In the genomic region with DNA sequence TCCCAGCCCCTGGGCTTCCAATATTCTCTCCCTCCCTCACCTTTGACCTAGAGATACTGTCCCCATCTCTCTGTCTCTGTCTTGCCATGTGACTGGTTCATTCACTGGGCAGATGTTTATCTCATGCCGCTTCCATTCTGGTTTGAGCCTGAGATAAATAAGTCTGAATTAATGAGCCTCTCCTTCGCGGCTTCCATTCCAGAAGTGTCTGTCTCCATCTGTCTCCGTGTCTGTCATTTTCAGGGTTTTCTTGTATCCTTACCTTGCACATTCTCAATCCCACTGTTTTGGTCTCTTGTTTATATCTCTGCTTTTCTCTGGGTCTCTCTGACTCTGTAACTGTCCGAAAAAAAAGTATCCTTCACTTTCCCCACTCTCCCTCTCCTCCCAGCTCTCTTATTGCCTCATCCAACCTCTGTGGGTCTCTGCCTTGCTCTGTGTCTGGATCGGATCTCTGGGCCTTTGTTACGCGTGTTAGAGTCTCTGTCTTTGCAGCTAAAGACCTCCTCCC, we compare ENCODE assay signal across 9 cellular contexts. TPM values are rescaled to one million over a fixed set of nuclear protein-coding genes. Genes with fewer than 3 reads are reported as not detected.
DNase-seq lines count a peak whose midpoint lies in the region; ATAC-seq, FAIRE-seq and TF ChIP-seq lines count a peak whose summit lies in the region.
"Had no signal": no experiment of that assay in that cellular context is flagged by ENCODE, and none has a peak within 500 bp of the region (broad histone marks: within the 10 kb centered on the region; RNA-seq: fewer than 3 reads in every experiment).

No MANE protein-coding gene starts in this region.

- DNase-seq in AG04450 (ENCODE audit: low read depth, low spot score) (no peak), bronchial epithelial cell (ENCODE audit: low read depth) (no peak), NCI-H1930 (lab: John Stamatoyannopoulos, UW) (no peak), SHP77 treated with DMSO at 0.1 percent for 48 hours (lab: John Stamatoyannopoulos, UW) (no peak), dermis blood vessel endothelial cell (no peak)
- DNase-seq in Jurkat, Clone E6-1 (ENCODE audit: low read depth, low spot score): no peak

- no peak for TF ChIP-seq CTCF in AG04450 (IDR thresholded peaks at IDR 0.05; ENCODE audit: low read depth, low read length)
- TF ChIP-seq CTCF in bronchial epithelial cell (IDR thresholded peaks at IDR 0.05; ENCODE audit: insufficient read depth, low read length, severe bottlenecking): no peak

- peak overlapping the region; percentile 58 for H3K27ac ChIP-seq in AG04450 (ENCODE audit: low read depth, low read length)
- peak overlapping the region; percentile 56 for H3K27ac ChIP-seq in muscle layer of duodenum (ENCODE audit: low read length)

- POLR2A ChIA-PET in AG04450 (lab: Yijun Ruan, JAX): interaction anchor here (0.7 to 1.3 kb wide), 4 partner anchors 9 to 183 kb away, joined by 3 to 8 read pairs (median 5); no protein-coding TSS in a partner anchor

- FAIRE-seq in bronchial epithelial cell (lab: Jason Lieb, UNC): no peak
- FAIRE-seq: colon had no signal

- H3K4me3 ChIP-seq in AG04450 (ENCODE audit: low read depth, low read length) (peak overlapping the region; percentile 55), bronchial epithelial cell (ENCODE audit: low read depth, low read length) (peak overlapping the region; percentile 32), muscle layer of duodenum (ENCODE audit: low read depth in 1 of 2, low read length in 2 of 2) (peak overlapping the region; percentile 50)
- H3K4me3 ChIP-seq in Jurkat, Clone E6-1 (ENCODE audit: low read length): peak overlapping the region; percentile 61

- CTCF ChIA-PET in AG04450 (lab: Charles Lee): interaction anchor here (1.1 kb wide), 1 partner anchor 370 kb away, joined by 3 read pairs; a partner anchor contains a TSS

- peaks cover 8 to 34% of the 10 kb centered on the region in 2 donors for H3K4me1 ChIP-seq in muscle layer of duodenum (ENCODE audit: control insufficient read depth in 1 of 2, insufficient read depth in 2 of 2, low read length in 2 of 2)

- no peaks in the 10 kb centered on the region for H3K36me3 ChIP-seq in bronchial epithelial cell (ENCODE audit: control insufficient read depth, insufficient read depth, low read length)
- H3K36me3 ChIP-seq in muscle layer of duodenum (ENCODE audit: control insufficient read depth in 1 of 2, insufficient read depth in 2 of 2, low read length in 2 of 2): peaks cover 0 to 8% of the 10 kb centered on the region in 2 donors

- ATAC-seq in HG03439 (IDR thresholded peaks at IDR 0.05; ENCODE audit: unreplicated experiment): no peak

- H3K9me3 ChIP-seq in AG04450 (ENCODE audit: control insufficient read depth, insufficient read depth, low read length) (no peaks in the 10 kb centered on the region; the same call in 1 of the 2 replicates), muscle layer of duodenum (ENCODE audit: control insufficient read depth in 1 of 2, low read length in 2 of 2) (no peaks in the 10 kb centered on the region)

- no peaks in the 10 kb centered on the region for H3K27me3 ChIP-seq in AG04450 (ENCODE audit: control insufficient read depth, insufficient read depth, low read length)
- no peaks in the 10 kb centered on the region for H3K27me3 ChIP-seq in bronchial epithelial cell (ENCODE audit: control insufficient read depth, insufficient read depth, low read length)
- no peaks in the 10 kb centered on the region for H3K27me3 ChIP-seq in muscle layer of duodenum (ENCODE audit: low read depth, low read length)

RNA-seq across cellular contexts. Expression of a gene that starts 4.3 kb away (rescaled TPM):
- polyA plus RNA-seq in AG04450 (2011; rRNA removed): 4.6 and 6.1 TPM in 2 replicates
- polyA minus RNA-seq in AG04450 (2011; rRNA and poly(A)+ RNA removed): 6.1 and 6.6 TPM in 2 replicates
- polyA plus RNA-seq in Jurkat, Clone E6-1 (2012; ENCODE audit: insufficient read depth, insufficient read length): 21.6 TPM
- total RNA-seq in bronchial epithelial cell (3.3 and 3.4 TPM in 2 replicates), dermis blood vessel endothelial cell (8.8 and 12.6 TPM in 2 replicates)

RNA-seq across cellular contexts. Expression of a gene that starts 4.6 kb away (rescaled TPM):
- polyA plus RNA-seq in AG04450 (2011; rRNA removed): 1,020 and 1,259 TPM in 2 replicates
- polyA minus RNA-seq in AG04450 (2011; rRNA and poly(A)+ RNA removed): 587 and 645 TPM in 2 replicates
- 2,707 TPM for polyA plus RNA-seq in Jurkat, Clone E6-1 (2012; ENCODE audit: insufficient read depth, insufficient read length)
- 3,143 and 4,233 TPM in 2 replicates for total RNA-seq in bronchial epithelial cell
- 1,626 and 2,230 TPM in 2 replicates for total RNA-seq in dermis blood vessel endothelial cell

RNA-seq across cellular contexts. Expression of a gene that starts 8.7 kb away (rescaled TPM):
- polyA plus RNA-seq in AG04450 (2011; rRNA removed): not detected in 2 replicates
- polyA minus RNA-seq in AG04450 (2011; rRNA and poly(A)+ RNA removed): 0.65 TPM in 1 of 2 replicates, not detected in the other
- polyA plus RNA-seq in Jurkat, Clone E6-1 (2012; ENCODE audit: insufficient read depth, insufficient read length): not detected
- total RNA-seq in bronchial epithelial cell (21.9 and 62.3 TPM in 2 replicates), dermis blood vessel endothelial cell (0.51 TPM in 1 of 2 replicates, not detected in the other)

RNA-seq across cellular contexts. Expression of a gene that starts 13.6 kb away (rescaled TPM):
- 3.4 and 4.0 TPM in 2 replicates for polyA plus RNA-seq in AG04450 (2011; rRNA removed)
- 3.9 and 4.5 TPM in 2 replicates for polyA minus RNA-seq in AG04450 (2011; rRNA and poly(A)+ RNA removed)
- 23.6 TPM for polyA plus RNA-seq in Jurkat, Clone E6-1 (2012; ENCODE audit: insufficient read depth, insufficient read length)
- total RNA-seq in bronchial epithelial cell (6.6 and 8.7 TPM in 2 replicates), dermis blood vessel endothelial cell (1.6 and 3.1 TPM in 2 replicates)

RNA-seq across cellular contexts. Expression of a gene that starts 17.1 kb away (rescaled TPM):
- not detected in 2 replicates for polyA plus RNA-seq in AG04450 (2011; rRNA removed)
- not detected in 2 replicates for polyA minus RNA-seq in AG04450 (2011; rRNA and poly(A)+ RNA removed)
- not detected for polyA plus RNA-seq in Jurkat, Clone E6-1 (2012; ENCODE audit: insufficient read depth, insufficient read length)
- total RNA-seq in bronchial epithelial cell (under 0.01 and 0.64 TPM in 2 replicates), dermis blood vessel endothelial cell (not detected in 2 replicates)

Comparison
In these comparisons a context has a peak if more than half of its experiments do, and no peak if none do; other contexts are left out.
1. RNA of a gene that starts 8.7 kb away (total RNA-seq): 21.9 to 62.3 TPM in bronchial epithelial cell; 0.51 TPM in dermis blood vessel endothelial cell; every median in the first group is over 10 times any median in the second.
2. Peak in every context shown above with its lines, with median percentiles within 50 percentile points of each other: H3K4me3 ChIP-seq.